ENCODE assay signal across 8 cellular contexts in the genomic region with DNA sequence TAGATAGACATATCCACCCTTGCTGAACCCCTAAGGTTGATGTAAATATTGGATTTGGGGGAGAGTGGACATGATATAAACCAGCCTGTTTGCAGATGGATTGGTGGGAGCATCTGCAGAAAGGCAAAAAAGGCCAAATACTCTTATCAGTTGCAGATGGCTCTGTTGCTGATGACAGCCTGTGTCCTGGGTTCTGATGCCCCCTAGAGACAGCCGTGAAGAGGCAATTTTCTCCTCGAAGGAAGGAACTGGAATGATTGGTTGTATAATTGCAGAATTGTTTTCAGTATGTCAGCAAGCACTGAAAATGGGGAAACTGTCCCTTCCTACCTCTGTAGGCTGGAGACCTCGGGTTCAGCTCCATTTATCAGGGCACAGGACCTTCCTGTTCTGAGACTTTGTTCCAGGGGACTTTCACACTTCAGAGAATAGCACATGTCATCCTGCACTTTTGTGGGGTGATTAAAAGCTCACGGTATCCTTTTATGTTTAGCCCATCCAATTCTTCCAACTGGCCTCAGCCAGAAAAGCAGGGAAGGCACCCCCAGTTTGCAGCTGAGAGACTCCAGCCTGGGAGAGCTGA.
DNase-seq lines count a peak whose midpoint lies in the region; ATAC-seq and TF ChIP-seq lines count a peak whose summit lies in the region.

No MANE protein-coding gene starts in this region.

- H3K4me1 Mint-ChIP-seq in CD14-positive monocyte, result peaks cover 30% of the 10 kb centered on the region

- DNase-seq in CD14-positive monocyte (ENCODE audit: low spot score) (no peak), HAP-1 (ENCODE audit: low spot score in 2 of 2) (peak; percentile 36 to 53), Panc1 (ENCODE audit: low read depth, low spot score) (no peak), dorsolateral prefrontal cortex (peak in 7 of 10 donors; percentile 31 to 64 (median 55)), NK-92 (lab: John Stamatoyannopoulos, UW; ENCODE audit: unreplicated experiment) (no peak)

- H3K9me3 Mint-ChIP-seq in CD14-positive monocyte, result no peaks in the 10 kb centered on the region

- H3K36me3 Mint-ChIP-seq in CD14-positive monocyte, result peaks cover 31 to 36% of the 10 kb centered on the region in 2 donors

- no peaks in the 10 kb centered on the region for H3K9me3 ChIP-seq in HAP-1
- H3K9me3 ChIP-seq in Panc1 (ENCODE audit: control insufficient read depth, insufficient read depth, low read depth, low read length), result no peaks in the 10 kb centered on the region
- H3K9me3 ChIP-seq in mesodermal cell (ENCODE audit: control insufficient read depth, low read length), result no peaks in the 10 kb centered on the region

- no peak overlapping the region for H3K4me3 Mint-ChIP-seq in CD14-positive monocyte

- peaks cover 0 to 2% (median 0%) of the 10 kb centered on the region in 3 donors for H3K27me3 Mint-ChIP-seq in CD14-positive monocyte (ENCODE audit: low read depth in 3 of 3)

- intact Hi-C loops in CD14-positive monocyte (cut with micrococcal nuclease) (no loop called here), Panc1 (cut with micrococcal nuclease; ENCODE audit: unreplicated experiment) (loop anchor here (5.0 kb wide), 1 partner anchor 37 kb away; no protein-coding TSS in a partner anchor), dorsolateral prefrontal cortex (cut with DNase I) (loop anchor here (2.0 to 10.0 kb wide), 5 partner anchors 50 to 460 kb away; no protein-coding TSS in a partner anchor)

- H3K4me3 ChIP-seq in HAP-1 (no peak overlapping the region), Panc1 (ENCODE audit: low read depth in 2 of 2, low read length in 2 of 2) (no peak overlapping the region), dorsolateral prefrontal cortex (no peak overlapping the region), mesodermal cell (ENCODE audit: extremely low read depth, insufficient read depth, low read length, poor library complexity, severe bottlenecking) (no peak overlapping the region)

- CTCF ChIA-PET in Panc1 (lab: Charles Lee), result interaction anchor here (0.7 kb wide), 1 partner anchor 54 kb away, joined by 3 read pairs; no protein-coding TSS in a partner anchor

- BruUV-seq in Panc1 (replicated peaks; lab: Mats Ljungman, UMichigan), result no TSS peak

- H3K27ac Mint-ChIP-seq in CD14-positive monocyte, result peak overlapping the region in 2 of 7 donors; percentile 7 to 76

- H3K4me1 ChIP-seq in HAP-1 (peaks cover 34% of the 10 kb centered on the region), Panc1 (ENCODE audit: control insufficient read depth, insufficient read depth, low read length) (peaks cover 47% of the 10 kb centered on the region), mesodermal cell (ENCODE audit: control insufficient read depth, insufficient read depth, low read length, poor library complexity, severe bottlenecking) (peaks cover 67% of the 10 kb centered on the region)

- H3K27me3 ChIP-seq in HAP-1 (ENCODE audit: low read depth), result no peaks in the 10 kb centered on the region
- no peaks in the 10 kb centered on the region for H3K27me3 ChIP-seq in Panc1 (ENCODE audit: control insufficient read depth, insufficient read depth, low read length)
- no peaks in the 10 kb centered on the region for H3K27me3 ChIP-seq in dorsolateral prefrontal cortex

- peak; percentile 13 for TF ChIP-seq CTCF in CD14-positive monocyte (IDR thresholded peaks at IDR 0.05)
- TF ChIP-seq CTCF in Panc1 (IDR thresholded peaks at IDR 0.05), result peak; percentile 91
- TF ChIP-seq CTCF in dorsolateral prefrontal cortex (IDR thresholded peaks at IDR 0.05 in 54 of 56, conservative IDR thresholded peaks at IDR 0.05 in 2 of 56; ENCODE audit: low read depth in 1 of 56, partially characterized antibody in 56 of 56), result peak; percentile 20 to 82 (median 69)

- H3K27ac ChIP-seq in Panc1 (ENCODE audit: low read length), result peak overlapping the region; percentile 77
- peak overlapping the region in 53 of 59 donors; percentile 9 to 91 (median 60) for H3K27ac ChIP-seq in dorsolateral prefrontal cortex
- peak overlapping the region; percentile 39 for H3K27ac ChIP-seq in mesodermal cell (ENCODE audit: low read depth, low read length, severe bottlenecking)

- WGBS in mesodermal cell (ENCODE audit: insufficient coverage in 2 of 2), 2 experiments, result 18 to 67% methylated on average over 1 to 3 of the region's 4 CpGs

- no peaks in the 10 kb centered on the region; the same call in none of the 2 replicates for H3K36me3 ChIP-seq in HAP-1 (replicated peaks)
- no peaks in the 10 kb centered on the region for H3K36me3 ChIP-seq in Panc1 (ENCODE audit: control insufficient read depth, insufficient read depth, low read length)
- H3K36me3 ChIP-seq in mesodermal cell (ENCODE audit: control insufficient read depth, insufficient read depth, low read length), result peaks cover 63% of the 10 kb centered on the region

- in situ Hi-C loops in HAP-1 (cut with MboI; ENCODE audit: low sequenced_read_pairs), result loop anchor here (25.0 kb wide), 1 partner anchor 308 kb away; no protein-coding TSS in a partner anchor
- in situ Hi-C loops in Panc1 (cut with HindIII; ENCODE audit: low pct_unique_long_range_greater_than_20kb, low sequenced_read_pairs), result no loop called here

- POLR2A ChIA-PET in Panc1 (lab: Charles Lee), result no interaction called here

- ATAC-seq in Panc1, result peak; percentile 73
- ATAC-seq in HG02852 (IDR thresholded peaks at IDR 0.05; ENCODE audit: unreplicated experiment), result no peak
- no peak for ATAC-seq in HG03097 (IDR thresholded peaks at IDR 0.05; ENCODE audit: low FRiP score, unreplicated experiment)

Comparison
In these comparisons a context has a peak if more than half of its experiments do, and no peak if none do; other contexts are left out.
1. DNase-seq: peak in HAP-1 (2 of 2) and dorsolateral prefrontal cortex (7 of 10); none in CD14-positive monocyte (single experiment), Panc1 (single experiment) and NK-92 (single experiment).
2. CTCF ChIP-seq: peak in every context shown above with its lines; median percentile 91 in Panc1; 69 in dorsolateral prefrontal cortex; 13 in CD14-positive monocyte.
3. intact Hi-C loops: an anchor here in Panc1 (5.0 kb wide) and dorsolateral prefrontal cortex (2.0 to 10.0 kb wide); none called in CD14-positive monocyte.
4. Peak in every context shown above with its lines, with median percentiles within 50 percentile points of each other: H3K27ac ChIP-seq.